ENCODE assay signal across 28 cellular contexts in genomic region chr5:127928053-127928452, GRCh38.
"Had no signal": no experiment of that assay in that cellular context is flagged by ENCODE, and none has a peak within 500 bp of the region (broad histone marks: within the 10 kb centered on the region; RNA-seq: fewer than 3 reads in every experiment).

No MANE protein-coding gene starts in this region.

- H3K9me3 ChIP-seq: ovary, psoas muscle, right lobe of liver, sigmoid colon, spleen, thoracic aorta, thyroid gland, tibial nerve, upper lobe of right lung, uterus had no signal

- H3K27me3 ChIP-seq: ovary, right lobe of liver, sigmoid colon, spleen, thyroid gland, tibial nerve, upper lobe of right lung, uterus had no signal

- H3K4me3 ChIP-seq: neural progenitor cell, ovary, psoas muscle, right lobe of liver, sigmoid colon, smooth muscle cell, spleen, thoracic aorta, thyroid gland, tibial nerve, upper lobe of right lung, uterus had no signal

- DNase-seq: naive thymus-derived CD4-positive, alpha-beta T cell; natural killer cell; occipital lobe; ovary; posterior cingulate gyrus; psoas muscle; right cardiac atrium; right lobe of liver; sigmoid colon; spleen; stimulated activated CD4-positive, alpha-beta T cell treated with anti-CD3 and anti-CD28 coated beads, Interleukin-12 subunit alpha, Interleukin-12 subunit beta, amount 100 ng/mL, for 4 hours; stimulated activated CD4-positive, alpha-beta T cell treated with anti-CD3 and anti-CD28 coated beads, Interleukin-1b, Interleukin-23, amount 100 ng/mL, for 48 hours; stimulated activated CD4-positive, alpha-beta T cell treated with anti-CD3 and anti-CD28 coated beads, Interleukin-4, amount 100 ng/mL, for 1 hour; stimulated activated CD4-positive, alpha-beta T cell treated with anti-CD3 and anti-CD28 coated beads, Interleukin-4, amount 100 ng/mL, for 4 hours; stimulated activated CD8-positive, alpha-beta memory T cell treated with anti-CD3 and anti-CD28 coated beads, Interleukin-4, amount 100 ng/mL, for 48 hours; stimulated activated naive CD4-positive, alpha-beta T cell; stimulated activated naive CD8-positive, alpha-beta T cell treated with anti-CD3 and anti-CD28 coated beads, Interleukin-15, amount 100 ng/mL, for 72 hours; stimulated activated naive CD8-positive, alpha-beta T cell treated with anti-CD3 and anti-CD28 coated beads, Interleukin-15, Interleukin-2, amounts not matched to agents 100 U/mL and 50 U/mL, for 24 hours; substantia nigra; thyroid gland; upper lobe of right lung; uterus had no signal

- H3K4me1 ChIP-seq: parathyroid adenoma, psoas muscle, right lobe of liver, sigmoid colon, spleen, thyroid gland, tibial nerve, upper lobe of right lung, uterus had no signal

- ATAC-seq: naive thymus-derived CD4-positive, alpha-beta T cell; natural killer cell; psoas muscle; right cardiac atrium; right lobe of liver; stimulated activated memory B cell treated with anti-CD40 and anti-IgM and Interleukin-4, amounts not matched to agents 10 μg/mL and 1 μg/mL and 100 μg/mL, for 72 hours; stimulated activated naive CD8-positive, alpha-beta T cell treated with anti-CD3 and anti-CD28 coated beads, Interleukin-15, amount 100 ng/mL, for 72 hours; stimulated activated naive CD8-positive, alpha-beta T cell treated with anti-CD3 and anti-CD28 coated beads, Interleukin-15, Interleukin-2, amounts not matched to agents 100 U/mL and 50 U/mL, for 24 hours; upper lobe of right lung had no signal

- H3K27ac ChIP-seq: neural progenitor cell, ovary, parathyroid adenoma, psoas muscle, right lobe of liver, sigmoid colon, spleen, thoracic aorta, thyroid gland, tibial nerve, upper lobe of right lung, uterus had no signal

- H3K36me3 ChIP-seq: neural progenitor cell, ovary, right lobe of liver, sigmoid colon, spleen, thoracic aorta, thyroid gland, tibial nerve, upper lobe of right lung, uterus had no signal
